Comparison of ENCODE assay signal across 1 cellular context in genomic region chr1:224873645-224874369, GRCh38.
TF ChIP-seq lines count a peak whose summit lies in the region.

No MANE protein-coding gene starts in this region.

TF ChIP-seq in GM23338, 12 proteins besides CTCF, POLR2A, EP300 and RAD21:
- TF ChIP-seq, protein P1, sequence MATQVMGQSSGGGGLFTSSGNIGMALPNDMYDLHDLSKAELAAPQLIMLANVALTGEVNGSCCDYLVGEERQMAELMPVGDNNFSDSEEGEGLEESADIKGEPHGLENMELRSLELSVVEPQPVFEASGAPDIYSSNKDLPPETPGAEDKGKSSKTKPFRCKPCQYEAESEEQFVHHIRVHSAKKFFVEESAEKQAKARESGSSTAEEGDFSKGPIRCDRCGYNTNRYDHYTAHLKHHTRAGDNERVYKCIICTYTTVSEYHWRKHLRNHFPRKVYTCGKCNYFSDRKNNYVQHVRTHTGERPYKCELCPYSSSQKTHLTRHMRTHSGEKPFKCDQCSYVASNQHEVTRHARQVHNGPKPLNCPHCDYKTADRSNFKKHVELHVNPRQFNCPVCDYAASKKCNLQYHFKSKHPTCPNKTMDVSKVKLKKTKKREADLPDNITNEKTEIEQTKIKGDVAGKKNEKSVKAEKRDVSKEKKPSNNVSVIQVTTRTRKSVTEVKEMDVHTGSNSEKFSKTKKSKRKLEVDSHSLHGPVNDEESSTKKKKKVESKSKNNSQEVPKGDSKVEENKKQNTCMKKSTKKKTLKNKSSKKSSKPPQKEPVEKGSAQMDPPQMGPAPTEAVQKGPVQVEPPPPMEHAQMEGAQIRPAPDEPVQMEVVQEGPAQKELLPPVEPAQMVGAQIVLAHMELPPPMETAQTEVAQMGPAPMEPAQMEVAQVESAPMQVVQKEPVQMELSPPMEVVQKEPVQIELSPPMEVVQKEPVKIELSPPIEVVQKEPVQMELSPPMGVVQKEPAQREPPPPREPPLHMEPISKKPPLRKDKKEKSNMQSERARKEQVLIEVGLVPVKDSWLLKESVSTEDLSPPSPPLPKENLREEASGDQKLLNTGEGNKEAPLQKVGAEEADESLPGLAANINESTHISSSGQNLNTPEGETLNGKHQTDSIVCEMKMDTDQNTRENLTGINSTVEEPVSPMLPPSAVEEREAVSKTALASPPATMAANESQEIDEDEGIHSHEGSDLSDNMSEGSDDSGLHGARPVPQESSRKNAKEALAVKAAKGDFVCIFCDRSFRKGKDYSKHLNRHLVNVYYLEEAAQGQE (IDR thresholded peaks at IDR 0.05; ENCODE audit: unreplicated experiment): no peak
- TF ChIP-seq EZH2phosphoT487 (IDR thresholded peaks at IDR 0.05; ENCODE audit: unreplicated experiment) (no peak), STAT1 (IDR thresholded peaks at IDR 0.05; ENCODE audit: unreplicated experiment) (no peak), JUNB (IDR thresholded peaks at IDR 0.05; ENCODE audit: unreplicated experiment) (no peak), NANOG (IDR thresholded peaks at IDR 0.05; ENCODE audit: borderline replicate concordance) (no peak), ZNF331 (CRISPR knock-in tag; IDR thresholded peaks at IDR 0.05; ENCODE audit: low read depth) (no peak), ZNF114 (CRISPR knock-in tag; IDR thresholded peaks at IDR 0.05) (no peak)
